8 cellular contexts compared by ENCODE assay signal in the genomic region with DNA sequence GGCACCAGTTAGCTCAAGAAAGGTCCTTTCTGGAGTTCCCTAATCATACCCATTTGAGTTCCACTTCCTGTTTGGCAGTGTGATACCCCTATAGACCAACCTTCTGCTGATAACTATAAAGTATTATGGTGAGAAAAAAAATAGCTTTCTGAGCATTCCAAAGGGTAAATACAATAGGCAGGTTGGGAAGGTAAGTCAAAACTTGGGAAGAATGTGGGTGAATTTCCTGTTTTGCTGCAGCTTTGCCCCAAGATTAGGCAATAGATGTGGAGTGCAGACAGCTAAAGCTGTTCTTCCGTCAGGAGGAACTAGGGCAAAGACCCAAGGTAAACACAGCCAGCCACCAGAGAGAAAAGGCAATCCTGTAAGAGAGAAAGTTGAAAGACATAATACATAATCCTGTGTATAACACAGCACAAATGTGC. TPM values are rescaled to one million over a fixed set of nuclear protein-coding genes. Genes with fewer than 3 reads are reported as not detected.
DNase-seq lines count a peak whose midpoint lies in the region; ATAC-seq and TF ChIP-seq lines count a peak whose summit lies in the region.

No MANE protein-coding gene starts in this region.

- no peaks in the 10 kb centered on the region for H3K36me3 ChIP-seq in BE2C

- intact Hi-C loops in activated T-helper 1 cell treated with anti-CD3 and anti-CD28 coated beads, Interleukin-12 subunit alpha, Interleukin-12 subunit beta, Interleukin-2, Interleukin-4 antibody, amounts not matched to agents 30 ng/mL and 10 ng/mL and 1 ng/mL, durations not matched to agents 14 hours and 24 hours and 36 hours (cut with micrococcal nuclease), result no loop called here

- peaks cover 7% of the 10 kb centered on the region for H3K9me3 Mint-ChIP-seq in osteocyte (ENCODE audit: unreplicated experiment)
- H3K9me3 Mint-ChIP-seq in activated T-helper 1 cell treated with anti-CD3 and anti-CD28 coated beads, Interleukin-12 subunit alpha, Interleukin-12 subunit beta, Interleukin-2, Interleukin-4 antibody, amounts not matched to agents 30 ng/mL and 10 ng/mL and 1 ng/mL, durations not matched to agents 14 hours and 24 hours and 36 hours, result peaks cover 24% of the 10 kb centered on the region

- H3K9me3 ChIP-seq in BE2C, result no peaks in the 10 kb centered on the region

- H3K27me3 Mint-ChIP-seq in osteocyte (ENCODE audit: unreplicated experiment), result no peaks in the 10 kb centered on the region
- no peaks in the 10 kb centered on the region for H3K27me3 Mint-ChIP-seq in activated T-helper 1 cell treated with anti-CD3 and anti-CD28 coated beads, Interleukin-12 subunit alpha, Interleukin-12 subunit beta, Interleukin-2, Interleukin-4 antibody, amounts not matched to agents 30 ng/mL and 10 ng/mL and 1 ng/mL, durations not matched to agents 14 hours and 24 hours and 36 hours (ENCODE audit: insufficient read depth)

- peak; percentile 68 for DNase-seq in EL
- peak; percentile 58 for DNase-seq in NCI-H774 (lab: John Stamatoyannopoulos, UW)
- peak; percentile 83 for DNase-seq in epithelial cell of esophagus (ENCODE audit: low read depth)
- DNase-seq in osteocyte (ENCODE audit: extremely low spot score, unreplicated experiment), result no peak
- no peak for DNase-seq in stimulated activated CD4-positive, alpha-beta T cell treated with anti-CD3 and anti-CD28 coated beads, Interleukin-2, amount 100 ng/mL, for 48 hours
- DNase-seq in BE2C, result no peak
- no peak for DNase-seq in activated T-helper 1 cell treated with anti-CD3 and anti-CD28 coated beads, Interleukin-12 subunit alpha, Interleukin-12 subunit beta, Interleukin-2, Interleukin-4 antibody, amounts not matched to agents 30 ng/mL and 10 ng/mL and 1 ng/mL, durations not matched to agents 14 hours and 24 hours and 36 hours (ENCODE audit: low spot score)

- no peak overlapping the region for H3K4me3 Mint-ChIP-seq in osteocyte (ENCODE audit: unreplicated experiment)
- H3K4me3 Mint-ChIP-seq in activated T-helper 1 cell treated with anti-CD3 and anti-CD28 coated beads, Interleukin-12 subunit alpha, Interleukin-12 subunit beta, Interleukin-2, Interleukin-4 antibody, amounts not matched to agents 30 ng/mL and 10 ng/mL and 1 ng/mL, durations not matched to agents 14 hours and 24 hours and 36 hours, result no peak overlapping the region

- no peak for ATAC-seq in GM19397 (IDR thresholded peaks at IDR 0.05; ENCODE audit: unreplicated experiment)

- H3K27me3 ChIP-seq in BE2C, result no peaks in the 10 kb centered on the region

- H3K4me3 ChIP-seq in epithelial cell of esophagus (ENCODE audit: low read length), result no peak overlapping the region
- no peak overlapping the region for H3K4me3 ChIP-seq in BE2C (ENCODE audit: low read depth, low read length)

- peaks cover 29% of the 10 kb centered on the region for H3K4me1 Mint-ChIP-seq in osteocyte (ENCODE audit: unreplicated experiment)
- H3K4me1 Mint-ChIP-seq in activated T-helper 1 cell treated with anti-CD3 and anti-CD28 coated beads, Interleukin-12 subunit alpha, Interleukin-12 subunit beta, Interleukin-2, Interleukin-4 antibody, amounts not matched to agents 30 ng/mL and 10 ng/mL and 1 ng/mL, durations not matched to agents 14 hours and 24 hours and 36 hours (ENCODE audit: low read depth), result peaks cover 12% of the 10 kb centered on the region

- peaks cover 2% of the 10 kb centered on the region for H3K4me1 ChIP-seq in BE2C

- H3K27ac Mint-ChIP-seq in osteocyte (ENCODE audit: unreplicated experiment), result peak overlapping the region; percentile 65
- H3K27ac Mint-ChIP-seq in activated T-helper 1 cell treated with anti-CD3 and anti-CD28 coated beads, Interleukin-12 subunit alpha, Interleukin-12 subunit beta, Interleukin-2, Interleukin-4 antibody, amounts not matched to agents 30 ng/mL and 10 ng/mL and 1 ng/mL, durations not matched to agents 14 hours and 24 hours and 36 hours, result no peak overlapping the region

- peaks cover 10% of the 10 kb centered on the region for H3K36me3 Mint-ChIP-seq in osteocyte (ENCODE audit: unreplicated experiment)
- peaks cover 36% of the 10 kb centered on the region for H3K36me3 Mint-ChIP-seq in activated T-helper 1 cell treated with anti-CD3 and anti-CD28 coated beads, Interleukin-12 subunit alpha, Interleukin-12 subunit beta, Interleukin-2, Interleukin-4 antibody, amounts not matched to agents 30 ng/mL and 10 ng/mL and 1 ng/mL, durations not matched to agents 14 hours and 24 hours and 36 hours (ENCODE audit: low read depth)

- TF ChIP-seq CTCF in epithelial cell of esophagus (IDR thresholded peaks at IDR 0.05; ENCODE audit: insufficient read depth, low read depth, low read length, missing control alignments) (no peak), osteocyte (IDR thresholded peaks at IDR 0.05) (no peak), BE2C (IDR thresholded peaks at IDR 0.05; ENCODE audit: low read depth, low read length) (no peak)

RNA-seq across cellular contexts. Expression of a gene that starts 49.9 kb away (rescaled TPM):
- not detected in 2 replicates for total RNA-seq in osteocyte
- not detected for polyA plus RNA-seq in BE2C (2012; ENCODE audit: insufficient read depth, insufficient read length, low read depth)
- total RNA-seq in activated T-helper 1 cell treated with anti-CD3 and anti-CD28 coated beads, Interleukin-12 subunit alpha, Interleukin-12 subunit beta, Interleukin-2, Interleukin-4 antibody, amounts not matched to agents 30 ng/mL and 10 ng/mL and 1 ng/mL, durations not matched to agents 14 hours and 24 hours and 36 hours, result not detected in 2 replicates

Comparison
In these comparisons a context has a peak if more than half of its experiments do, and no peak if none do; other contexts are left out.
1. DNase-seq: peak in EL (single experiment), NCI-H774 (single experiment) and epithelial cell of esophagus (single experiment); none in osteocyte (single experiment), stimulated activated CD4-positive, alpha-beta T cell treated with anti-CD3 and anti-CD28 coated beads, Interleukin-2, amount 100 ng/mL, for 48 hours (0 of 2), BE2C (single experiment) and activated T-helper 1 cell treated with anti-CD3 and anti-CD28 coated beads, Interleukin-12 subunit alpha, Interleukin-12 subunit beta, Interleukin-2, Interleukin-4 antibody, amounts not matched to agents 30 ng/mL and 10 ng/mL and 1 ng/mL, durations not matched to agents 14 hours and 24 hours and 36 hours (single experiment).